Comparison of ENCODE assay signal across 21 cellular contexts in genomic region chr1:20491178-20491577, GRCh38.
"Had no signal": no experiment of that assay in that cellular context is flagged by ENCODE, and none has a peak within 500 bp of the region (broad histone marks: within the 10 kb centered on the region; RNA-seq: fewer than 3 reads in every experiment).

No MANE protein-coding gene starts in this region.

- DNase-seq: KBM-7, MV-4-11, NCI-H1048, NCI-H1105, NCI-H1417, NCI-H1436 treated with DMSO at 0.1 percent for 48 hours, NCI-H1694, NCI-H187 treated with DMSO at 0.1 percent for 48 hours, NCI-H2081, NCI-H2107, NCI-H226, NCI-H446, NCI-H510A, NCI-H524 treated with DMSO at 0.1 percent for 48 hours, NCI-H69, NCI-H774, Right ventricle myocardium superior, SIG-M5 had no signal

- H3K36me3 ChIP-seq: SJSA1 had no signal

- H3K9me3 ChIP-seq: SJSA1 had no signal

- H3K4me3 ChIP-seq: SJSA1, SK-N-MC had no signal

- H3K27ac ChIP-seq: HL-60, SJSA1, SK-N-MC had no signal

- H3K27me3 ChIP-seq: SJSA1 had no signal
